8 cellular contexts compared by ENCODE assay signal in the genomic region with DNA sequence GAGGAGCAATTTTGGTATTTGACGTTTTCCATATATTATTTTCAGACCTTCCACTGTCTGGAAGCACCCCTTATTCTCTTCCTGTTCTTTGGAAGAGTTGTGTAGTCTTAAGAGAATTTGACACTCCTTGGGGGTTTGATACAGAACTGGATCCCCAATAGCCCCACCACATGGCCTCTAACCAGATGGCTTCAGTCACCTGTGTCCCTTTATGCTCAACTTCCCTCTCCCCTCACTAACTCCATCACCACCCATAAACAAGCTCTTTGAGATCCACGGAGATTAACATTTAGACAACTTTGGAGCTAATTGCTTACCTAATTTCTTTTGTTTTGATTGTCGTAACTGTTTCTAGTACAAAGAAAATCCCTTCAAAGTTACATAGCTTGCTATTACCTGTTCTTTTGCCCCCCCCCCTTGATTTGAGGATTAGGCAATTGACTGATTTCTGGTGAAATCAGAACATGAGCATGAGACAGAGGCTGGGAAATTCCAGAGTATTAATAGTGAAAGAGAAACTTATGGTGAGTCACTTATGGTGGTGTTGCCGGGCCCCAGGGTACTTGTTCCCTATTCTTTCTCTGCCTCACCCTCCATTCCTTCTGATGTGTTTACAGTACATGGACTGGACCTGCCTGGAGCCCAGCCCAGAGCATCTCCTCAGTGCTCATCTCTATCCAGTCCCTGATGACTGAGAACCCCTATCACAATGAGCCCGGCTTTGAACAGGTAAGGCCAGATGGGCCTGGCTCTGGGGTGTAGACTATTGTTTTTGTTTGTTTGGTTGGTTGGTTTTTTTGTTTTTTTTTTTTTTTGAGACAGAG. TPM values are rescaled to one million over a fixed set of nuclear protein-coding genes. Genes with fewer than 3 reads are reported as not detected.
A peak's percentile ranks its signal among the peaks of the same experiment; 100 is the strongest.
DNase-seq lines count a peak whose midpoint lies in the region; ATAC-seq and TF ChIP-seq lines count a peak whose summit lies in the region.

No MANE protein-coding gene starts in this region.

- H3K27ac ChIP-seq in body of pancreas = peak overlapping the region in 2 of 4 donors; percentile 32 to 62
- peak overlapping the region; percentile 23 for H3K27ac ChIP-seq in naive thymus-derived CD4-positive, alpha-beta T cell (ENCODE audit: low read depth, low read length)

- TF ChIP-seq POLR2A in body of pancreas (IDR thresholded peaks at IDR 0.05) = no peak

- ATAC-seq in HG02623 (IDR thresholded peaks at IDR 0.05; ENCODE audit: unreplicated experiment) (peak; percentile 62), body of pancreas (peak; percentile 65)
- peak; percentile 93 for ATAC-seq in naive thymus-derived CD4-positive, alpha-beta T cell

- H3K9me3 Mint-ChIP-seq in naive thymus-derived CD4-positive, alpha-beta T cell = peaks cover 0 to 2% (median 0%) of the 10 kb centered on the region in 11 donors

- peak overlapping the region in 8 of 9 donors; percentile 10 to 99 (median 64) for H3K27ac Mint-ChIP-seq in naive thymus-derived CD4-positive, alpha-beta T cell

- POLR2A ChIA-PET in naive thymus-derived CD4-positive, alpha-beta T cell (lab: Charles Lee) = interaction anchor here (0.7 to 1.6 kb wide), 2 partner anchors 22 to 65 kb away, joined by 3 to 5 read pairs; partner anchors contain the start of gene ATP5MC1

- in situ Hi-C loops in GM13977 (cut with MboI; ENCODE audit: low pct_unique_long_range_greater_than_20kb, low sequenced_read_pairs, unreplicated experiment) = no loop called here

- no peaks in the 10 kb centered on the region for H3K27me3 Mint-ChIP-seq in naive thymus-derived CD4-positive, alpha-beta T cell

- CTCF ChIA-PET in naive thymus-derived CD4-positive, alpha-beta T cell (lab: Charles Lee) = no interaction called here

- H3K36me3 ChIP-seq in body of pancreas (replicated peaks in 1 of 2; ENCODE audit: insufficient read depth in 1 of 2, low read depth in 2 of 2) = peaks cover 13 to 20% of the 10 kb centered on the region in 2 donors
- H3K36me3 ChIP-seq in naive thymus-derived CD4-positive, alpha-beta T cell (ENCODE audit: control insufficient read depth in 2 of 3, insufficient read depth in 3 of 3, low read length in 3 of 3) = peaks cover 15 to 83% (median 26%) of the 10 kb centered on the region in 3 experiments

- 66 to 74% methylated on average over 5 of the region's 5 CpGs for WGBS in body of pancreas, 2 donors

- peaks cover 5 to 44% (median 9%) of the 10 kb centered on the region in 5 donors for H3K36me3 Mint-ChIP-seq in naive thymus-derived CD4-positive, alpha-beta T cell

- no peak overlapping the region for H3K4me3 ChIP-seq in body of pancreas
- no peak overlapping the region for H3K4me3 ChIP-seq in naive thymus-derived CD4-positive, alpha-beta T cell (ENCODE audit: low read length)

- intact Hi-C loops in body of pancreas (cut with DNase I) = no loop called here
- intact Hi-C loops in naive thymus-derived CD4-positive, alpha-beta T cell (cut with micrococcal nuclease) = loop anchor here in 1 of 2 donors (1.0 kb wide), 1 partner anchor 23 kb away; the partner anchor contains the start of gene ATP5MC1

- H3K4me3 Mint-ChIP-seq in naive thymus-derived CD4-positive, alpha-beta T cell = peak overlapping the region in 1 of 10 donors; percentile 87

- peaks cover 25 to 58% (median 46%) of the 10 kb centered on the region in 7 donors for H3K4me1 Mint-ChIP-seq in naive thymus-derived CD4-positive, alpha-beta T cell

- no peaks in the 10 kb centered on the region for H3K27me3 ChIP-seq in body of pancreas
- no peaks in the 10 kb centered on the region for H3K27me3 ChIP-seq in naive thymus-derived CD4-positive, alpha-beta T cell (ENCODE audit: control insufficient read depth in 2 of 2, insufficient read depth in 2 of 2, low read length in 2 of 2)

- H3K9me3 ChIP-seq in body of pancreas = no peaks in the 10 kb centered on the region
- H3K9me3 ChIP-seq in naive thymus-derived CD4-positive, alpha-beta T cell (ENCODE audit: control insufficient read depth in 2 of 3, low read length in 3 of 3) = no peaks in the 10 kb centered on the region

- H3K4me1 ChIP-seq in body of pancreas = peaks cover 8% of the 10 kb centered on the region
- H3K4me1 ChIP-seq in naive thymus-derived CD4-positive, alpha-beta T cell (ENCODE audit: control insufficient read depth in 2 of 2, insufficient read depth in 2 of 2, low read length in 2 of 2) = peaks cover 9 to 18% of the 10 kb centered on the region in 2 donors

- peak; percentile 71 for DNase-seq in GM13977 (ENCODE audit: low spot score)
- peak; percentile 77 for DNase-seq in RPMI7951 (ENCODE audit: low read depth)
- peak in 2 of 4 donors; percentile 14 to 39 for DNase-seq in body of pancreas
- peak in 2 of 9 donors; percentile 30 to 63 for DNase-seq in naive thymus-derived CD4-positive, alpha-beta T cell
- no peak for DNase-seq in GF-D8 (lab: John Stamatoyannopoulos, UW)
- no peak for DNase-seq in NCI-H526 treated with DMSO at 0.1 percent for 48 hours (lab: John Stamatoyannopoulos, UW)
- no peak for DNase-seq in NCI-H2081 treated with DMSO at 0.1 percent for 48 hours (lab: John Stamatoyannopoulos, UW)

- TF ChIP-seq CTCF in GM13977 (IDR thresholded peaks at IDR 0.05; ENCODE audit: extremely low read depth, insufficient read depth, missing control alignments) (no peak), body of pancreas (IDR thresholded peaks at IDR 0.05) (no peak)

RNA-seq across cellular contexts. Expression of gene UBE2Z, which starts 7.5 kb away (rescaled TPM):
- 47.9 and 56.8 TPM in 2 replicates for total RNA-seq in RPMI7951 (2014; rRNA removed; shearing (Covaris generic))
- total RNA-seq in body of pancreas = 10 to 100 TPM; 28.3 to 47.1 TPM
- total RNA-seq in naive thymus-derived CD4-positive, alpha-beta T cell = 10 to 100 TPM; 71.6 to 96.6 (median 91.8) TPM
- polyA plus RNA-seq in naive thymus-derived CD4-positive, alpha-beta T cell = 10 to 100 TPM; 52.1 to 55.6 TPM

RNA-seq across cellular contexts. Expression of gene ATP5MC1, which starts 23.1 kb away (rescaled TPM):
- total RNA-seq in RPMI7951 (2014; rRNA removed; shearing (Covaris generic)) = 181 and 198 TPM in 2 replicates
- total RNA-seq in body of pancreas = 10 to 100 TPM in 1 of 2 donors, 1 to 10 TPM in 1; 8.2 to 16.9 TPM
- total RNA-seq in naive thymus-derived CD4-positive, alpha-beta T cell = 100 to 1,000 TPM in 1 of 5 experiments, 10 to 100 TPM in 4; 28.0 to 102 (median 37.0) TPM
- 100 to 1,000 TPM; 155 to 179 TPM for polyA plus RNA-seq in naive thymus-derived CD4-positive, alpha-beta T cell

RNA-seq across cellular contexts. Expression of gene SNF8, which starts 29.0 kb away (rescaled TPM):
- total RNA-seq in RPMI7951 (2014; rRNA removed; shearing (Covaris generic)) = 79.4 and 126 TPM in 2 replicates
- 10 to 100 TPM; 35.9 to 39.4 TPM for total RNA-seq in body of pancreas
- total RNA-seq in naive thymus-derived CD4-positive, alpha-beta T cell = 100 to 1,000 TPM in 1 of 5 experiments, 10 to 100 TPM in 4; 54.8 to 122 (median 60.3) TPM
- 10 to 100 TPM; 94.2 to 98.5 TPM for polyA plus RNA-seq in naive thymus-derived CD4-positive, alpha-beta T cell

RNA-seq across cellular contexts. Expression of gene GIP, which starts 52.7 kb away (rescaled TPM):
- total RNA-seq in RPMI7951 (2014; rRNA removed; shearing (Covaris generic)) = not detected in 2 replicates
- total RNA-seq in body of pancreas = not detected
- total RNA-seq in naive thymus-derived CD4-positive, alpha-beta T cell = not detected
- polyA plus RNA-seq in naive thymus-derived CD4-positive, alpha-beta T cell = not detected

Comparison
In these comparisons a context has a peak if more than half of its experiments do, and no peak if none do; other contexts are left out.
1. DNase-seq: peak in GM13977 (single experiment) and RPMI7951 (single experiment); none in GF-D8 (single experiment), NCI-H526 treated with DMSO at 0.1 percent for 48 hours (single experiment) and NCI-H2081 treated with DMSO at 0.1 percent for 48 hours (single experiment).
2. Peak in every context shown above with its lines, with median percentiles within 50 percentile points of each other: ATAC-seq.